ENCODE assay signal across 9 cellular contexts in genomic region chr1:23561813-23562100, GRCh38. TPM values are rescaled to one million over a fixed set of nuclear protein-coding genes. Genes with fewer than 3 reads are reported as not detected.
DNase-seq lines count a peak whose midpoint lies in the region; ATAC-seq and TF ChIP-seq lines count a peak whose summit lies in the region.
"Had no signal": no experiment of that assay in that cellular context is flagged by ENCODE, and none has a peak within 500 bp of the region (broad histone marks: within the 10 kb centered on the region; RNA-seq: fewer than 3 reads in every experiment).

No MANE protein-coding gene starts in this region.

- TF ChIP-seq CTCF in right atrium auricular region (IDR thresholded peaks at IDR 0.05) = no peak
- TF ChIP-seq CTCF in CD8-positive, alpha-beta T cell (IDR thresholded peaks at IDR 0.05) = no peak

- no peaks in the 10 kb centered on the region for H3K9me3 Mint-ChIP-seq in dendritic cell treated with granulocyte-macrophage colony-stimulating factor and Interleukin-4, amounts not matched to agents 40 ng/mL and 50 ng/mL, for 4 days
- H3K9me3 Mint-ChIP-seq in naive thymus-derived CD8-positive, alpha-beta T cell = no peaks in the 10 kb centered on the region
- no peaks in the 10 kb centered on the region for H3K9me3 Mint-ChIP-seq in CD8-positive, alpha-beta T cell

- H3K4me3 ChIP-seq in right atrium auricular region (peak overlapping the region in 1 of 2 donors; percentile 79), aorta (ENCODE audit: low read length in 2 of 2) (peak overlapping the region in 1 of 2 donors; percentile 19)
- no peak overlapping the region for H3K4me3 ChIP-seq in CD8-positive, alpha-beta T cell (ENCODE audit: low read depth, low read length)

- CTCF ChIA-PET in CD8-positive, alpha-beta T cell (lab: Charles Lee) = interaction anchor here (0.9 to 1.1 kb wide), 2 partner anchors 73 to 75 kb away, joined by 4 read pairs; no protein-coding TSS in a partner anchor

- H3K36me3 ChIP-seq in right atrium auricular region (peaks cover 23% of the 10 kb centered on the region), aorta (ENCODE audit: control insufficient read depth in 1 of 2, insufficient read depth in 2 of 2, low read length in 1 of 2) (no peaks in the 10 kb centered on the region)
- H3K36me3 ChIP-seq in CD8-positive, alpha-beta T cell (ENCODE audit: insufficient read depth, low read length) = no peaks in the 10 kb centered on the region

- peak overlapping the region; percentile 10 for H3K4me3 Mint-ChIP-seq in dendritic cell treated with granulocyte-macrophage colony-stimulating factor and Interleukin-4, amounts not matched to agents 40 ng/mL and 50 ng/mL, for 4 days
- H3K4me3 Mint-ChIP-seq in naive thymus-derived CD8-positive, alpha-beta T cell = peak overlapping the region in 2 of 10 donors; percentile 18 to 48
- H3K4me3 Mint-ChIP-seq in CD8-positive, alpha-beta T cell = no peak overlapping the region

- POLR2A ChIA-PET in naive thymus-derived CD8-positive, alpha-beta T cell (lab: Charles Lee) = interaction anchor here (0.7 to 16.8 kb wide), 3 partner anchors 41 to 239 kb away, joined by 4 to 359 read pairs (median 6); no protein-coding TSS in a partner anchor
- POLR2A ChIA-PET in CD8-positive, alpha-beta T cell (lab: Charles Lee) = no interaction called here

- WGBS in aorta, 2 donors = 0 to 2% methylated on average over 2 of the region's 2 CpGs

- peaks cover 42% of the 10 kb centered on the region for H3K27me3 Mint-ChIP-seq in dendritic cell treated with granulocyte-macrophage colony-stimulating factor and Interleukin-4, amounts not matched to agents 40 ng/mL and 50 ng/mL, for 4 days
- H3K27me3 Mint-ChIP-seq in naive thymus-derived CD8-positive, alpha-beta T cell = peaks cover 0 to 2% (median 0%) of the 10 kb centered on the region in 5 donors
- H3K27me3 Mint-ChIP-seq in CD8-positive, alpha-beta T cell (ENCODE audit: low read depth) = no peaks in the 10 kb centered on the region

- peak overlapping the region; percentile 90 to 93 for H3K27ac ChIP-seq in right atrium auricular region
- H3K27ac ChIP-seq in aorta (ENCODE audit: low read depth in 1 of 2, low read length in 2 of 2) = peak overlapping the region; percentile 100
- H3K27ac ChIP-seq in CD8-positive, alpha-beta T cell (ENCODE audit: low read depth, low read length) = no peak overlapping the region

- intact Hi-C loops in cardiac septum (cut with DNase I) = loop anchor here (2.0 kb wide), 1 partner anchor 15 kb away; no protein-coding TSS in a partner anchor
- intact Hi-C loops in dendritic cell treated with granulocyte-macrophage colony-stimulating factor and Interleukin-4, amounts not matched to agents 40 ng/mL and 50 ng/mL, for 4 days (cut with micrococcal nuclease) = no loop called here
- intact Hi-C loops in aorta (cut with DNase I) = loop anchor here in 1 of 2 donors (1.0 kb wide), 1 partner anchor 16 kb away; no protein-coding TSS in a partner anchor
- intact Hi-C loops in CD8-positive, alpha-beta T cell (cut with DNase I, micrococcal nuclease) = no loop called here

- no peaks in the 10 kb centered on the region for H3K27me3 ChIP-seq in right atrium auricular region
- H3K27me3 ChIP-seq in aorta (ENCODE audit: control insufficient read depth in 1 of 2, insufficient read depth in 2 of 2, low read length in 1 of 2) = no peaks in the 10 kb centered on the region
- H3K27me3 ChIP-seq in CD8-positive, alpha-beta T cell (ENCODE audit: insufficient read depth, low read length) = no peaks in the 10 kb centered on the region

- peaks cover 27% of the 10 kb centered on the region for H3K36me3 Mint-ChIP-seq in dendritic cell treated with granulocyte-macrophage colony-stimulating factor and Interleukin-4, amounts not matched to agents 40 ng/mL and 50 ng/mL, for 4 days (ENCODE audit: low read depth)
- peaks cover 0 to 8% (median 3%) of the 10 kb centered on the region in 3 donors for H3K36me3 Mint-ChIP-seq in naive thymus-derived CD8-positive, alpha-beta T cell
- peaks cover 18% of the 10 kb centered on the region for H3K36me3 Mint-ChIP-seq in CD8-positive, alpha-beta T cell

- DNase-seq in right atrium auricular region (ENCODE audit: low spot score) = no peak
- no peak for DNase-seq in cardiac septum (ENCODE audit: low spot score)
- DNase-seq in naive thymus-derived CD8-positive, alpha-beta T cell = no peak
- no peak for DNase-seq in aorta
- no peak for DNase-seq in CD8-positive, alpha-beta T cell
- DNase-seq in effector CD8-positive, alpha-beta T cell (lab: John Stamatoyannopoulos, UW) = no peak
- DNase-seq in amniotic stem cell (lab: John Stamatoyannopoulos, UW) = no peak
- DNase-seq: activated effector memory CD4-positive, alpha-beta T cell treated with anti-CD3 and anti-CD28 coated beads, Interleukin-2, amount 50 U/mL, for 16 hours had no signal

- peak overlapping the region; percentile 97 for H3K27ac Mint-ChIP-seq in dendritic cell treated with granulocyte-macrophage colony-stimulating factor and Interleukin-4, amounts not matched to agents 40 ng/mL and 50 ng/mL, for 4 days
- peak overlapping the region in 6 of 10 donors; percentile 34 to 90 (median 61) for H3K27ac Mint-ChIP-seq in naive thymus-derived CD8-positive, alpha-beta T cell
- no peak overlapping the region for H3K27ac Mint-ChIP-seq in CD8-positive, alpha-beta T cell

- H3K4me1 ChIP-seq in right atrium auricular region (peaks cover 0 to 55% of the 10 kb centered on the region in 2 donors), aorta (ENCODE audit: control insufficient read depth in 1 of 2, insufficient read depth in 2 of 2, low read length in 2 of 2) (peaks cover 0 to 5% of the 10 kb centered on the region in 2 donors)
- peaks cover 36% of the 10 kb centered on the region for H3K4me1 ChIP-seq in CD8-positive, alpha-beta T cell (ENCODE audit: insufficient read depth, low read length)

- no peak for ATAC-seq in naive thymus-derived CD8-positive, alpha-beta T cell
- ATAC-seq in aorta (ENCODE audit: low FRiP score) = no peak
- ATAC-seq in CD8-positive, alpha-beta T cell = no peak

- H3K9me3 ChIP-seq in right atrium auricular region (no peaks in the 10 kb centered on the region), aorta (ENCODE audit: control insufficient read depth, low read length) (no peaks in the 10 kb centered on the region)
- no peaks in the 10 kb centered on the region for H3K9me3 ChIP-seq in CD8-positive, alpha-beta T cell (ENCODE audit: low read length)

- H3K4me1 Mint-ChIP-seq in dendritic cell treated with granulocyte-macrophage colony-stimulating factor and Interleukin-4, amounts not matched to agents 40 ng/mL and 50 ng/mL, for 4 days (ENCODE audit: low read depth) = peaks cover 82% of the 10 kb centered on the region
- H3K4me1 Mint-ChIP-seq in naive thymus-derived CD8-positive, alpha-beta T cell = peaks cover 38 to 66% (median 57%) of the 10 kb centered on the region in 4 donors
- peaks cover 44% of the 10 kb centered on the region for H3K4me1 Mint-ChIP-seq in CD8-positive, alpha-beta T cell (ENCODE audit: low read depth)

RNA-seq across cellular contexts. Expression of gene ID3, which starts 2.5 kb away (rescaled TPM):
- total RNA-seq in right atrium auricular region = 100 to 1,000 TPM; 145 to 357 TPM
- 126 TPM for total RNA-seq in cardiac septum
- total RNA-seq in naive thymus-derived CD8-positive, alpha-beta T cell = 10 to 100 TPM; 60.9 to 64.8 TPM
- 1 to 10 TPM; 2.7 to 10.0 (median 4.6) TPM for polyA plus RNA-seq in naive thymus-derived CD8-positive, alpha-beta T cell
- 100 to 1,000 TPM; 368 to 390 TPM for total RNA-seq in aorta
- polyA plus RNA-seq in aorta = 100 to 1,000 TPM; 349 to 603 TPM
- 10 to 100 TPM; 44.2 to 48.1 TPM for total RNA-seq in CD8-positive, alpha-beta T cell

RNA-seq across cellular contexts. Expression of gene E2F2, which starts 30.7 kb away (rescaled TPM):
- total RNA-seq in right atrium auricular region (under 1 TPM; 0.20 to 0.33 TPM), cardiac septum (0.30 TPM), aorta (under 1 TPM; 0.42 to 0.96 TPM)
- total RNA-seq in naive thymus-derived CD8-positive, alpha-beta T cell = under 1 TPM; 0.10 to 0.14 TPM
- under 1 TPM in 2 of 3 donors, not detected in 1; 0.05 to 0.14 TPM for polyA plus RNA-seq in naive thymus-derived CD8-positive, alpha-beta T cell
- polyA plus RNA-seq in aorta = under 1 TPM in 1 of 2 donors, not detected in 1; 0.50 TPM
- total RNA-seq in CD8-positive, alpha-beta T cell = under 1 TPM; 0.19 to 0.38 TPM
